In the genomic region with DNA sequence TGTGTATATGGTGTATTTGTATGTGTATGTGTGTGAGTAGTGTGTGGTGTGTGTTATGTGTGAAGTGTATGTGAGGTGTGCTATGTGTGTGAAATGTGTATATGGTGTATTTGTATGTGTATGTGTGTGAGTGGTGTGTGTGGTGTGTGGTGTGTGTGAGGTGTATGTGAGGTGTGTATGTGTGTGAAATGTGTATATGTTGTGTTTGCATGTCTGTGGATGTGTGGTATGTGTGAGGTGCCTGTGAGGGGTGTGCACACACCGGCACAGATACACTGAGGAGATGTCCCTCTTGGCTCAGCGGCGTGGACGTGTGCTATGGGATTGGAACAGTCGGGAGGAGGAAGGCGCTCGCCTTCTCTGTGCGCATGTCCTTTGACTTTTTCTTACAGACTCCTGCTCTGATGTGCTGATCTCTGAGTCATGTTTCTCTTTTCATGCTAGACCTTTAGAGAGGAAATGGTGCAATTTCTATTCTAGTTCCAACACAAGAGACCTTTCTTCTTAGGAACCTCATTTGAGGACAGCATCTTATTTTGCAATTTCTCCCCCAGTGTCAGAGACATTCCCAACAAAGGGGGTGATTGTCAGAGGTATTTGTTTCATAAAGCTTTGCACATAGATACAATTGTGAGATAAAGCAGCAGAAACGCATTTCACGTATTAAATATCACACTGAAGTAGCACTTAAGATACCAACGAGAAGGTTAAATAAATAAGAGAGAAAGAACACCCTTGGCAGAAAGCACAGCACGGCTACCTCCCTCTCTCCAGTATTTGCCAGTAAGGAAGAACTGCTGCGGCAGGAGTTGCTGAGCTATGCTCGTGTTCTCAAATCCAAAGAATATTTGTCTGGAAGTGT, we compare ENCODE assay signal across 8 cellular contexts. TPM values are rescaled to one million over a fixed set of nuclear protein-coding genes. Genes with fewer than 3 reads are reported as not detected.
A peak's percentile ranks its signal among the peaks of the same experiment; 100 is the strongest.
DNase-seq lines count a peak whose midpoint lies in the region; ATAC-seq lines count a peak whose summit lies in the region.

No MANE protein-coding gene starts in this region.

- H3K9ac ChIP-seq in skeletal muscle tissue (ENCODE audit: low read depth in 1 of 3, low read length in 3 of 3) = peak overlapping the region; percentile 52 to 72 (median 55)

- no peaks in the 10 kb centered on the region for H3K9me3 ChIP-seq in skeletal muscle tissue (ENCODE audit: control insufficient read depth in 3 of 3, low read length in 3 of 3)

- H3K9me3 Mint-ChIP-seq in immature natural killer cell = peaks cover 0 to 3% (median 0%) of the 10 kb centered on the region in 6 donors

- H3K4me1 Mint-ChIP-seq in immature natural killer cell = no peaks in the 10 kb centered on the region

- H3K27ac Mint-ChIP-seq in immature natural killer cell = no peak overlapping the region

- no peaks in the 10 kb centered on the region for H3K36me3 Mint-ChIP-seq in immature natural killer cell

- peak overlapping the region; percentile 30 to 65 (median 61) for H3K4me3 ChIP-seq in skeletal muscle tissue (ENCODE audit: low read length in 3 of 3)

- peak overlapping the region; percentile 84 for H3K27ac ChIP-seq in skeletal muscle tissue (ENCODE audit: low read depth, low read length)

- H3K27me3 ChIP-seq in skeletal muscle tissue (ENCODE audit: control insufficient read depth in 3 of 3, insufficient read depth in 3 of 3, low read length in 3 of 3) = peaks cover 0 to 3% (median 0%) of the 10 kb centered on the region in 3 donors

- DNase-seq in CD1c-positive myeloid dendritic cell (ENCODE audit: extremely low spot score) = peak; percentile 59
- peak; percentile 13 for DNase-seq in HuH-7.5 (ENCODE audit: low spot score)
- peak; percentile 94 for DNase-seq in SKM-1 treated with dmso at 0.1 percent for 144 hours (lab: John Stamatoyannopoulos, UW; ENCODE audit: unreplicated experiment)
- DNase-seq in foreskin melanocyte = peak; percentile 100
- DNase-seq in NCI-H446 treated with DMSO at 0.1 percent for 48 hours (lab: John Stamatoyannopoulos, UW) = no peak
- no peak for DNase-seq in immature natural killer cell

- ATAC-seq in GM19351 (IDR thresholded peaks at IDR 0.05; ENCODE audit: unreplicated experiment) = no peak

- H3K36me3 ChIP-seq in skeletal muscle tissue (ENCODE audit: control insufficient read depth in 3 of 3, insufficient read depth in 3 of 3, low read length in 3 of 3) = no peaks in the 10 kb centered on the region

- peaks cover 0 to 10% (median 0%) of the 10 kb centered on the region in 3 donors for H3K27me3 Mint-ChIP-seq in immature natural killer cell (ENCODE audit: low read depth in 3 of 3)

- H3K4me3 Mint-ChIP-seq in immature natural killer cell = no peak overlapping the region

- peaks cover 0 to 10% (median 9%) of the 10 kb centered on the region in 3 donors for H3K4me1 ChIP-seq in skeletal muscle tissue (ENCODE audit: control insufficient read depth in 3 of 3, insufficient read depth in 3 of 3, low read length in 3 of 3)

RNA-seq across cellular contexts. Expression of a gene that starts 11.3 kb away (rescaled TPM):
- total RNA-seq in skeletal muscle tissue = 13.0 TPM
- polyA plus RNA-seq in immature natural killer cell = under 1 TPM in 2 of 3 donors, not detected in 1; 0.19 to 0.27 TPM

Comparison
In these comparisons a context has a peak if more than half of its experiments do, and no peak if none do; other contexts are left out.
1. DNase-seq: peak in CD1c-positive myeloid dendritic cell (single experiment), HuH-7.5 (single experiment), SKM-1 treated with dmso at 0.1 percent for 144 hours (single experiment) and foreskin melanocyte (single experiment); none in NCI-H446 treated with DMSO at 0.1 percent for 48 hours (single experiment) and immature natural killer cell (0 of 3).